1 cellular context compared by ENCODE assay signal in the genomic region with DNA sequence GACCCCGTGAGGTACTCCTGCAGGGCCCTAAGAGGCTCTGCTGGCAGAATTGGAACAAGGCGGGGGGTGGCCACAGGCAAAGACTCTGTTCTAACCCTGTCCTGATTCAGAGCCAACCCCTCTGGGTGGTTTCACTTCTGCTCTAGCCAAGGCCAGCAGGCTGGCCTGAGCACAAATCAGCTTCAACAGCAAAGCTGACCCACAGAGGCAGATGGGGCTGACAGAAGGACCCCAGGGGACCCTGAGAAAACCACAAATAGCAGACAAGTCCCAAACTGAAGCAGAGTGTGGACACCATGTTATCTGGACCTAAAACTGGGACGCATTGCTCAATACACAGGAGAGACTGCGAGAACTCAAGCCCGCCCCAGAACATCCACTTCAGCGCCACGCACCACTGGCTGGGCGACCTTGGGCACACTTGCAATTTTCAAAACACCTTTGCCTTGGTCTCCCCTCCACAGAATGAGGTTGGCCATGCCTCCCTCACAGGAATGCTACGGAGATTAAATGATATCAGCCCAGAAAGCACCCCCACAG.
TF ChIP-seq lines count a peak whose summit lies in the region.

No MANE protein-coding gene starts in this region.

TF ChIP-seq in GM23338, 12 proteins besides CTCF, POLR2A, EP300 and RAD21 (continued from another document):
- no peak for TF ChIP-seq NANOG (IDR thresholded peaks at IDR 0.05; ENCODE audit: borderline replicate concordance)
- no peak for TF ChIP-seq JUNB (IDR thresholded peaks at IDR 0.05; ENCODE audit: unreplicated experiment)
- no peak for TF ChIP-seq STAT1 (IDR thresholded peaks at IDR 0.05; ENCODE audit: unreplicated experiment)
- no peak for TF ChIP-seq ZNF114 (CRISPR knock-in tag; IDR thresholded peaks at IDR 0.05)
- no peak for TF ChIP-seq EZH2 (IDR thresholded peaks at IDR 0.05; ENCODE audit: low read depth, unreplicated experiment)
- TF ChIP-seq, protein P1, sequence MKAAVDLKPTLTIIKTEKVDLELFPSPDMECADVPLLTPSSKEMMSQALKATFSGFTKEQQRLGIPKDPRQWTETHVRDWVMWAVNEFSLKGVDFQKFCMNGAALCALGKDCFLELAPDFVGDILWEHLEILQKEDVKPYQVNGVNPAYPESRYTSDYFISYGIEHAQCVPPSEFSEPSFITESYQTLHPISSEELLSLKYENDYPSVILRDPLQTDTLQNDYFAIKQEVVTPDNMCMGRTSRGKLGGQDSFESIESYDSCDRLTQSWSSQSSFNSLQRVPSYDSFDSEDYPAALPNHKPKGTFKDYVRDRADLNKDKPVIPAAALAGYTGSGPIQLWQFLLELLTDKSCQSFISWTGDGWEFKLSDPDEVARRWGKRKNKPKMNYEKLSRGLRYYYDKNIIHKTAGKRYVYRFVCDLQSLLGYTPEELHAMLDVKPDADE (IDR thresholded peaks at IDR 0.05), result no peak
